9 cellular contexts compared by ENCODE assay signal in the genomic region with DNA sequence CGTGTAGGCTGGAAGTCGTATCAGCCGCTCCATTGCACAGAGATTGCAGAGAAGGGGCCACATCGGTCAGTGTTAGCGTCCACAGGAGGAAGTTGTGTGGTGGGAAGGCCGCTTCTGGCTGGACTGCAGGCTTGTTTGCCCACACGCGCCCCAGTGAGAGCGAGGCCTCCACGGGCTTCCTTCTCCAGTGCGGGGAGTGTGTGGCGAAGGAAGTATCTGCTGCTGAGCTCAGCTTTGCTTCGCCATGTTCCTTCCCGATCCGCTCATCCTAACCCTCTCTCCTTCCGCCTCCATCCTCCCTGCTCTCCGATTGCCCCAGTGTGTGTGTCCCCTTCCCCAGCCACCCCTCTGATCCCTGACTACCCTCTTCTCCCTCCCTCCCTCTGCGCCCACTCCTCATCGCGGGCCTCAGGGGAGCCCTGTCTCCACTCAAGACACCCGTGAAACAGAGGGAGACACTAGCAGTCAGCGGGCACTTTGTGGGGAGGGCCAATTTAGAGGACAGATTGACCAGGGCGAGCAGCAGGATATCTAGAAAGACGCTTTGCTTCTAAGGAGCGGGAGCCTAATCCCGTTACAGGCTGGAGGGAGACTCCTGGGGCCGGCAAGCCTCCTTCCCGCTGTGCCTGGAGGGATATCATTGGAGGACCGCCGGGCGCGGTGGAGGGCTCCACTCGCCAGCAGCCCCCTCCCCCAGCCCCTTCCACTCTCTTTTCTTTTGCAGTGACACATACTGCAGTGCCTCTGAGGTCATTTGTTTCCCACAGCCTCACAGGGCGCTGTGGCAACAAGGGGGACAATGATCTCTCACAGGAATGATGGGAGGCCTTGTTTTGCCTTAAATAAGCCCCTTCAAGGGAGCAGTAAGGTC.
A peak's percentile ranks its signal among the peaks of the same experiment; 100 is the strongest.
DNase-seq lines count a peak whose midpoint lies in the region; ATAC-seq, FAIRE-seq and TF ChIP-seq lines count a peak whose summit lies in the region.
"Had no signal": no experiment of that assay in that cellular context is flagged by ENCODE, and none has a peak within 500 bp of the region (broad histone marks: within the 10 kb centered on the region; RNA-seq: fewer than 3 reads in every experiment).

No MANE protein-coding gene starts in this region.

- H2AFZ ChIP-seq in OCI-LY3 (ENCODE audit: low read depth, low read length): no peak overlapping the region

- no peak overlapping the region for H3K27ac ChIP-seq in OCI-LY3 (ENCODE audit: low read length)
- peak overlapping the region; percentile 60 for H3K27ac ChIP-seq in muscle layer of duodenum (ENCODE audit: low read length)

- peaks cover 67% of the 10 kb centered on the region for H3K4me1 Mint-ChIP-seq in type B pancreatic cell (ENCODE audit: unreplicated experiment)

- H3K4me1 ChIP-seq in OCI-LY3 (ENCODE audit: low read length) (peaks cover 38% of the 10 kb centered on the region), muscle layer of duodenum (ENCODE audit: control insufficient read depth in 1 of 2, insufficient read depth in 2 of 2, low read length in 2 of 2) (peaks cover 13 to 28% of the 10 kb centered on the region in 2 donors)

- no peaks in the 10 kb centered on the region for H3K27me3 Mint-ChIP-seq in type B pancreatic cell

- FAIRE-seq in frontal cortex (lab: Jason Lieb, UNC): no peak

- H3K36me3 ChIP-seq in OCI-LY3 (replicated peaks; ENCODE audit: low read depth, low read length) (no peaks in the 10 kb centered on the region), muscle layer of duodenum (ENCODE audit: control insufficient read depth in 1 of 2, insufficient read depth in 2 of 2, low read length in 2 of 2) (no peaks in the 10 kb centered on the region)

- H3K9me3 ChIP-seq in OCI-LY3 (ENCODE audit: insufficient read depth, low read length): no peaks in the 10 kb centered on the region
- no peaks in the 10 kb centered on the region for H3K9me3 ChIP-seq in muscle layer of duodenum (ENCODE audit: control insufficient read depth in 1 of 2, low read length in 2 of 2)

- ATAC-seq in GM21515 (IDR thresholded peaks at IDR 0.05; ENCODE audit: unreplicated experiment): no peak

- H3K4me3 Mint-ChIP-seq in type B pancreatic cell: peak overlapping the region; percentile 74

- H3K9ac ChIP-seq in OCI-LY3 (ENCODE audit: low read length): no peak overlapping the region

- H3K4me2 ChIP-seq in OCI-LY3 (ENCODE audit: low read length): peak overlapping the region; percentile 71; the same call in 1 of the 2 replicates

- no peaks in the 10 kb centered on the region for H3K79me2 ChIP-seq in OCI-LY3 (ENCODE audit: low read length)

- TF ChIP-seq CTCF in OCI-LY3 (IDR thresholded peaks at IDR 0.05; ENCODE audit: low read depth, low read length) (no peak), fibroblast of villous mesenchyme (IDR thresholded peaks at IDR 0.05; ENCODE audit: insufficient read depth, low read depth, low read length) (no peak), type B pancreatic cell (conservative IDR thresholded peaks at IDR 0.05) (peak; percentile 29)

- peaks cover 12% of the 10 kb centered on the region for H3K36me3 Mint-ChIP-seq in type B pancreatic cell

- H3K27me3 ChIP-seq in OCI-LY3 (ENCODE audit: low read depth, low read length) (no peaks in the 10 kb centered on the region), muscle layer of duodenum (ENCODE audit: low read depth, low read length) (no peaks in the 10 kb centered on the region)

- H4K20me1 ChIP-seq in OCI-LY3 (ENCODE audit: insufficient read depth, low read length): no peaks in the 10 kb centered on the region

- H3K4me3 ChIP-seq in OCI-LY3 (ENCODE audit: low read length) (no peak overlapping the region), fibroblast of villous mesenchyme (ENCODE audit: low read depth, low read length) (no peak overlapping the region), muscle layer of duodenum (ENCODE audit: low read depth in 1 of 2, low read length in 2 of 2) (peak overlapping the region in 1 of 2 donors; percentile 22)

- DNase-seq in fibroblast of villous mesenchyme (ENCODE audit: low read depth) (peak; percentile 55), type B pancreatic cell (ENCODE audit: extremely low spot score, unreplicated experiment) (peak; percentile 73), frontal cortex (ENCODE audit: low spot score in 2 of 2) (no peak), ureter (ENCODE audit: low spot score) (no peak), UCSD-AML1 (lab: John Stamatoyannopoulos, UW; ENCODE audit: unreplicated experiment) (no peak)
- DNase-seq: OCI-M1 had no signal

- peaks cover 6% of the 10 kb centered on the region for H3K9me3 Mint-ChIP-seq in type B pancreatic cell

- peak overlapping the region; percentile 87 for H3K27ac Mint-ChIP-seq in type B pancreatic cell

Comparison
In these comparisons a context has a peak if more than half of its experiments do, and no peak if none do; other contexts are left out.
1. DNase-seq: peak in fibroblast of villous mesenchyme (single experiment) and type B pancreatic cell (single experiment); none in frontal cortex (0 of 2), ureter (single experiment) and UCSD-AML1 (single experiment).